14 cellular contexts compared by ENCODE assay signal in genomic region chr2:238440331-238440730, GRCh38. TPM values are rescaled to one million over a fixed set of nuclear protein-coding genes. Genes with fewer than 3 reads are reported as not detected.
DNase-seq lines count a peak whose midpoint lies in the region; ATAC-seq and TF ChIP-seq lines count a peak whose summit lies in the region.
"Had no signal": no experiment of that assay in that cellular context is flagged by ENCODE, and none has a peak within 500 bp of the region (broad histone marks: within the 10 kb centered on the region; RNA-seq: fewer than 3 reads in every experiment).

No MANE protein-coding gene starts in this region.

- no peak for ATAC-seq in SK-N-SH treated with all-trans-retinoic acid at 6 μM for 48 hours
- no peak for ATAC-seq in Panc1

- no peak overlapping the region for H4K8ac ChIP-seq in trophoblast cell (ENCODE audit: low read depth, low read length)

- H3K4me2 ChIP-seq in SK-N-SH (peak overlapping the region; percentile 27; the same call in 1 of the 2 replicates), trophoblast cell (ENCODE audit: low read length) (no peak overlapping the region)

- no peak for TF ChIP-seq RAD21 in SK-N-SH (IDR thresholded peaks at IDR 0.05; ENCODE audit: low read length)

- H2BK120ac ChIP-seq in trophoblast cell (ENCODE audit: insufficient read depth, low read length, poor library complexity): no peak overlapping the region

- TF ChIP-seq CTCF in SK-N-SH (IDR thresholded peaks at IDR 0.05) (no peak), Panc1 (IDR thresholded peaks at IDR 0.05) (no peak), coronary artery (IDR thresholded peaks at IDR 0.05) (no peak)

- BruUV-seq in Panc1 (replicated peaks; lab: Mats Ljungman, UMichigan): no TSS peak

- no peak overlapping the region for H2AK5ac ChIP-seq in trophoblast cell (ENCODE audit: low read length)

- no peaks in the 10 kb centered on the region for H3K9me2 ChIP-seq in SK-N-SH

- DNase-seq in SK-N-SH: no peak
- DNase-seq in Panc1 (ENCODE audit: low read depth, low spot score): no peak
- peak; percentile 58 for DNase-seq in coronary artery (ENCODE audit: low spot score)
- DNase-seq in trophoblast cell: no peak
- DNase-seq in activated effector memory CD4-positive, alpha-beta T cell treated with anti-CD3 and anti-CD28 coated beads, Interleukin-2, amount 50 U/mL, for 16 hours: no peak
- no peak for DNase-seq in DMS79 treated with DMSO at 0.1 percent for 48 hours (lab: John Stamatoyannopoulos, UW)
- no peak for DNase-seq in NCI-H510A (lab: John Stamatoyannopoulos, UW)
- DNase-seq: activated naive CD4-positive, alpha-beta T cell treated with anti-CD3 and anti-CD28 coated beads, Interleukin-2, amount 10 ng/mL, durations not matched to agents 7 days and 5 days; colonic mucosa; foreskin fibroblast; NCI-H2171 had no signal

- H3K9ac ChIP-seq in SK-N-SH (no peak overlapping the region), trophoblast cell (ENCODE audit: low read length) (no peak overlapping the region)

- no peaks in the 10 kb centered on the region for H3K79me1 ChIP-seq in trophoblast cell (ENCODE audit: low read length)

- 99% methylated on average over 4 of the region's 4 CpGs for WGBS in SK-N-SH (ENCODE audit: low lambda C conversion rate)
- WGBS in trophoblast cell (ENCODE audit: extremely low coverage, insufficient coverage, insufficient read length): no CpG with 5 or more reads among the region's 4 CpGs

- peaks cover 57 to 71% of the 10 kb centered on the region in 2 experiments for H3K36me3 ChIP-seq in SK-N-SH (replicated peaks in 1 of 2; ENCODE audit: control insufficient read depth in 1 of 2, insufficient read depth in 2 of 2, low read length in 1 of 2)
- H3K36me3 ChIP-seq in Panc1 (ENCODE audit: control insufficient read depth, insufficient read depth, low read length): peaks cover 17% of the 10 kb centered on the region
- H3K36me3 ChIP-seq in trophoblast cell (ENCODE audit: control insufficient read depth in 1 of 2, insufficient read depth in 2 of 2, low read length in 2 of 2): peaks cover 25 to 29% of the 10 kb centered on the region in 2 experiments

- H3K23ac ChIP-seq in trophoblast cell (ENCODE audit: low read length): no peak overlapping the region

- no peak overlapping the region for H2BK5ac ChIP-seq in trophoblast cell (ENCODE audit: low read depth, low read length, poor library complexity)

- H3K18ac ChIP-seq in trophoblast cell (ENCODE audit: low read length): no peak overlapping the region

- H2AFZ ChIP-seq in SK-N-SH (ENCODE audit: low read depth): no peak overlapping the region
- peak overlapping the region; percentile 23 for H2AFZ ChIP-seq in trophoblast cell (ENCODE audit: insufficient read depth, low read length, poor library complexity)

- H4K91ac ChIP-seq in trophoblast cell (ENCODE audit: low read depth, low read length): no peak overlapping the region

- no peak overlapping the region for H3K4me3 ChIP-seq in SK-N-SH (ENCODE audit: low read depth in 2 of 2, low read length in 1 of 2)
- no peak overlapping the region; a peak in 1 of 4 replicates for H3K4me3 ChIP-seq in Panc1 (ENCODE audit: low read depth in 2 of 2, low read length in 2 of 2)
- H3K4me3 ChIP-seq in coronary artery: no peak overlapping the region
- no peak overlapping the region for H3K4me3 ChIP-seq in trophoblast cell (ENCODE audit: low read depth, low read length)
- H3K4me3 ChIP-seq: colonic mucosa, SK-N-MC had no signal

- POLR2A ChIA-PET in SK-N-SH (lab: Yijun Ruan, JAX) (no interaction called here), Panc1 (lab: Charles Lee) (interaction anchor here (1.1 kb wide), 1 partner anchor 12 kb away, joined by 4 read pairs; no protein-coding TSS in a partner anchor)

- H3K4me1 ChIP-seq in SK-N-SH (ENCODE audit: control insufficient read depth in 1 of 2, insufficient read depth in 2 of 2, low read depth in 1 of 2, low read length in 1 of 2): peaks cover 10 to 14% of the 10 kb centered on the region in 2 experiments; a peak in 3 of 4 replicates
- peaks cover 56% of the 10 kb centered on the region for H3K4me1 ChIP-seq in Panc1 (ENCODE audit: control insufficient read depth, insufficient read depth, low read length)
- H3K4me1 ChIP-seq in trophoblast cell (ENCODE audit: control insufficient read depth in 1 of 2, insufficient read depth in 2 of 2, low read length in 2 of 2): no peaks in the 10 kb centered on the region
- H3K4me1 ChIP-seq: colonic mucosa had no signal

- H3K27me3 ChIP-seq in SK-N-SH (ENCODE audit: insufficient read depth): no peaks in the 10 kb centered on the region
- H3K27me3 ChIP-seq in Panc1 (ENCODE audit: control insufficient read depth, insufficient read depth, low read length): no peaks in the 10 kb centered on the region
- H3K27me3 ChIP-seq in trophoblast cell (ENCODE audit: insufficient read depth, low read length): no peaks in the 10 kb centered on the region
- H3K27me3 ChIP-seq: colonic mucosa had no signal

- no peak overlapping the region for H4K12ac ChIP-seq in trophoblast cell (ENCODE audit: low read depth, low read length)

- no peak overlapping the region for H3K14ac ChIP-seq in trophoblast cell (ENCODE audit: low read length)

- peaks cover 100% of the 10 kb centered on the region for H3K79me2 ChIP-seq in SK-N-SH (ENCODE audit: insufficient read depth)
- peaks cover 2% of the 10 kb centered on the region for H3K79me2 ChIP-seq in trophoblast cell (ENCODE audit: control insufficient read depth, insufficient read depth, low read length, poor library complexity)

- no peak for TF ChIP-seq EP300 in SK-N-SH (IDR thresholded peaks at IDR 0.05; ENCODE audit: borderline replicate concordance in 1 of 2, low read depth in 1 of 2, low read length in 1 of 2)

- H2BK12ac ChIP-seq in trophoblast cell (ENCODE audit: low read length): no peak overlapping the region

- in situ Hi-C loops in Panc1 (cut with HindIII; ENCODE audit: low pct_unique_long_range_greater_than_20kb, low sequenced_read_pairs): no loop called here

- peaks cover 33% of the 10 kb centered on the region for H4K20me1 ChIP-seq in SK-N-SH (ENCODE audit: insufficient read depth)

- CTCF ChIA-PET in SK-N-SH (lab: Yijun Ruan, JAX) (interaction anchor here (1.1 to 1.3 kb wide), 2 partner anchors 9 to 10 kb away, joined by 3 read pairs; no protein-coding TSS in a partner anchor), Panc1 (lab: Charles Lee) (no interaction called here)

- intact Hi-C loops in Panc1 (cut with micrococcal nuclease; ENCODE audit: unreplicated experiment): no loop called here

- H3K4ac ChIP-seq in trophoblast cell (ENCODE audit: low read depth, low read length): peak overlapping the region; percentile 59

- H3K27ac ChIP-seq in SK-N-SH (ENCODE audit: low read depth in 2 of 2, low read length in 1 of 2) (peak overlapping the region in 1 of 2 experiments; percentile 84; a peak in 2 of 4 replicates), Panc1 (ENCODE audit: low read length) (peak overlapping the region; percentile 97), coronary artery (peak overlapping the region in 1 of 2 donors; percentile 42), trophoblast cell (ENCODE audit: low read depth, low read length) (no peak overlapping the region)
- H3K27ac ChIP-seq: 22Rv1, colonic mucosa, SK-N-MC had no signal

- peaks cover 4% of the 10 kb centered on the region for H3F3A ChIP-seq in SK-N-SH (replicated peaks; ENCODE audit: insufficient read depth)

- H3K9me3 ChIP-seq in SK-N-SH: no peaks in the 10 kb centered on the region
- no peaks in the 10 kb centered on the region for H3K9me3 ChIP-seq in Panc1 (ENCODE audit: control insufficient read depth, insufficient read depth, low read depth, low read length)
- H3K9me3 ChIP-seq in trophoblast cell (ENCODE audit: insufficient read depth, low read depth, low read length): no peaks in the 10 kb centered on the region
- H3K9me3 ChIP-seq: colonic mucosa had no signal

TF ChIP-seq in SK-N-SH, 30 proteins besides CTCF, POLR2A, EP300 and RAD21 (continues in another document):
- TF ChIP-seq GATA2 (CRISPR knock-in tag; IDR thresholded peaks at IDR 0.05): no peak
- TF ChIP-seq FOSL2 (IDR thresholded peaks at IDR 0.05; ENCODE audit: borderline replicate concordance, low read depth): no peak
- no peak for TF ChIP-seq YY1 (IDR thresholded peaks at IDR 0.05; ENCODE audit: low read depth)
- TF ChIP-seq RCOR1 (IDR thresholded peaks at IDR 0.05; ENCODE audit: low read length): no peak
- no peak for TF ChIP-seq JUND (IDR thresholded peaks at IDR 0.05)
- no peak for TF ChIP-seq NRF1 (IDR thresholded peaks at IDR 0.05; ENCODE audit: low read depth, low read length)
- no peak for TF ChIP-seq SMC3 (IDR thresholded peaks at IDR 0.05; ENCODE audit: low read depth, low read length)

TF ChIP-seq in SK-N-SH treated with all-trans-retinoic acid at 6 μM for 48 hours, 23 proteins besides CTCF, POLR2A, EP300 and RAD21:
- TF ChIP-seq, protein P1, sequence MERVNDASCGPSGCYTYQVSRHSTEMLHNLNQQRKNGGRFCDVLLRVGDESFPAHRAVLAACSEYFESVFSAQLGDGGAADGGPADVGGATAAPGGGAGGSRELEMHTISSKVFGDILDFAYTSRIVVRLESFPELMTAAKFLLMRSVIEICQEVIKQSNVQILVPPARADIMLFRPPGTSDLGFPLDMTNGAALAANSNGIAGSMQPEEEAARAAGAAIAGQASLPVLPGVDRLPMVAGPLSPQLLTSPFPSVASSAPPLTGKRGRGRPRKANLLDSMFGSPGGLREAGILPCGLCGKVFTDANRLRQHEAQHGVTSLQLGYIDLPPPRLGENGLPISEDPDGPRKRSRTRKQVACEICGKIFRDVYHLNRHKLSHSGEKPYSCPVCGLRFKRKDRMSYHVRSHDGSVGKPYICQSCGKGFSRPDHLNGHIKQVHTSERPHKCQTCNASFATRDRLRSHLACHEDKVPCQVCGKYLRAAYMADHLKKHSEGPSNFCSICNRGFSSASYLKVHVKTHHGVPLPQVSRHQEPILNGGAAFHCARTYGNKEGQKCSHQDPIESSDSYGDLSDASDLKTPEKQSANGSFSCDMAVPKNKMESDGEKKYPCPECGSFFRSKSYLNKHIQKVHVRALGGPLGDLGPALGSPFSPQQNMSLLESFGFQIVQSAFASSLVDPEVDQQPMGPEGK (CRISPR knock-in tag; IDR thresholded peaks at IDR 0.05; ENCODE audit: borderline replicate concordance): no peak
- TF ChIP-seq ISL1 (CRISPR knock-in tag; IDR thresholded peaks at IDR 0.05) (no peak), GLIS3 (CRISPR knock-in tag; IDR thresholded peaks at IDR 0.05) (no peak)

RNA-seq across cellular contexts. Expression of gene ASB1, which starts 13.6 kb away (rescaled TPM):
- polyA plus RNA-seq in SK-N-SH (2012; rRNA removed): 33.3 and 33.6 TPM in 2 replicates
- polyA plus RNA-seq in SK-N-SH (2012; cell fraction: cytosol; rRNA removed): 23.3 and 25.2 TPM in 2 replicates
- polyA plus RNA-seq in SK-N-SH (2012; cell fraction: nucleus; rRNA removed): 80.7 and 86.5 TPM in 2 replicates
- total RNA-seq in Panc1 (2021; ENCODE audit: unreplicated experiment): 57.3 TPM
- polyA plus RNA-seq in Panc1 (2012; ENCODE audit: insufficient read length): 52.1 TPM
- polyA plus RNA-seq in trophoblast cell (2013): 23.1 and 24.0 TPM in 2 replicates
